4 cellular contexts compared by ENCODE assay signal in genomic region chr11:17426233-17426632, GRCh38. TPM values are rescaled to one million over a fixed set of nuclear protein-coding genes. Genes with fewer than 3 reads are reported as not detected.
"Had no signal": no experiment of that assay in that cellular context is flagged by ENCODE, and none has a peak within 500 bp of the region (broad histone marks: within the 10 kb centered on the region; RNA-seq: fewer than 3 reads in every experiment).

No MANE protein-coding gene starts in this region.

RNA-seq across cellular contexts. Expression of gene KCNJ11, which starts 37.8 kb away (rescaled TPM):
- total RNA-seq: SK-MEL-5 had no signal

RNA-seq across cellular contexts. Expression of gene ABCC8, which starts 50.4 kb away (rescaled TPM):
- total RNA-seq: OCI-LY7, PC-3, T-helper 17 cell had no signal
